14 cellular contexts compared by ENCODE assay signal in genomic region chr1:228370941-228371740, GRCh38. TPM values are rescaled to one million over a fixed set of nuclear protein-coding genes. Genes with fewer than 3 reads are reported as not detected.
DNase-seq lines count a peak whose midpoint lies in the region; ATAC-seq and TF ChIP-seq lines count a peak whose summit lies in the region.
"Had no signal": no experiment of that assay in that cellular context is flagged by ENCODE, and none has a peak within 500 bp of the region (broad histone marks: within the 10 kb centered on the region; RNA-seq: fewer than 3 reads in every experiment).

No MANE protein-coding gene starts in this region.

- H3K27me3 Mint-ChIP-seq in CD14-positive monocyte (ENCODE audit: low read depth in 3 of 3) = peaks cover 1 to 3% (median 3%) of the 10 kb centered on the region in 3 donors

- no peak overlapping the region for H3K4me3 Mint-ChIP-seq in CD14-positive monocyte
- H3K4me3 Mint-ChIP-seq: activated T-cell treated with anti-CD3 and anti-CD28 coated beads, Interleukin-2, amount 50 U/mL, for 72 hours; nephron progenitor cell had no signal

- H3K36me3 ChIP-seq in H7 (replicated peaks; ENCODE audit: control insufficient read depth, insufficient read depth, low read length) = no peaks in the 10 kb centered on the region
- H3K36me3 ChIP-seq: esophagus squamous epithelium had no signal

- no peaks in the 10 kb centered on the region for H3K27me3 ChIP-seq in H7 (ENCODE audit: control insufficient read depth, insufficient read depth, low read length)

- H3K27ac Mint-ChIP-seq in CD14-positive monocyte = no peak overlapping the region
- H3K27ac Mint-ChIP-seq: activated T-cell treated with anti-CD3 and anti-CD28 coated beads, Interleukin-2, amount 50 U/mL, for 72 hours; nephron progenitor cell had no signal

- intact Hi-C loops in CD14-positive monocyte (cut with micrococcal nuclease) = no loop called here

- no peak overlapping the region for H3K4me3 ChIP-seq in H7 (ENCODE audit: insufficient read depth, low read depth, low read length)
- H3K4me3 ChIP-seq: coronary artery, esophagus squamous epithelium had no signal

- no peak for TF ChIP-seq CTCF in CD14-positive monocyte (IDR thresholded peaks at IDR 0.05)

- peaks cover 0 to 2% (median 0%) of the 10 kb centered on the region in 7 donors for H3K9me3 Mint-ChIP-seq in CD14-positive monocyte
- H3K9me3 Mint-ChIP-seq: activated T-cell treated with anti-CD3 and anti-CD28 coated beads, Interleukin-2, amount 50 U/mL, for 72 hours; nephron progenitor cell had no signal

- ATAC-seq in HG03460 (IDR thresholded peaks at IDR 0.05; ENCODE audit: unreplicated experiment) = no peak
- no peak for ATAC-seq in HG03432 (IDR thresholded peaks at IDR 0.05; ENCODE audit: unreplicated experiment)
- no peak for ATAC-seq in HG02571 (IDR thresholded peaks at IDR 0.05; ENCODE audit: unreplicated experiment)
- ATAC-seq: activated T-cell treated with anti-CD3 and anti-CD28 coated beads, Interleukin-2, amount 50 U/mL, for 72 hours had no signal

- DNase-seq in CD14-positive monocyte (ENCODE audit: low spot score) = peak; percentile 48
- peak; percentile 66 for DNase-seq in H7
- peak; percentile 41 for DNase-seq in RPMI8226
- DNase-seq in kidney tubule cell (ENCODE audit: low spot score) = peak; percentile 55
- DNase-seq in GM19238 (ENCODE audit: insufficient read length, low spot score) = no peak
- DNase-seq: activated T-cell treated with anti-CD3 and anti-CD28 coated beads, Interleukin-2, amount 50 U/mL, for 72 hours; esophagus squamous epithelium; hypothalamus; NCI-H187; nephron progenitor cell had no signal

- H3K4me1 Mint-ChIP-seq in CD14-positive monocyte = no peaks in the 10 kb centered on the region

- H3K36me3 Mint-ChIP-seq in CD14-positive monocyte = no peaks in the 10 kb centered on the region

RNA-seq across cellular contexts. Expression of gene TRIM11, which starts 35.5 kb away (rescaled TPM):
- polyA plus RNA-seq in CD14-positive monocyte = 1 to 10 TPM; 9.1 to 9.4 TPM
- 39.0 and 50.2 TPM in 2 replicates for total RNA-seq in H7 (2014; rRNA removed; shearing (Covaris generic))

RNA-seq across cellular contexts. Expression of gene TRIM17, which starts 45.5 kb away (rescaled TPM):
- polyA plus RNA-seq in CD14-positive monocyte = not detected
- total RNA-seq in H7 (2014; rRNA removed; shearing (Covaris generic)) = 4.9 and 5.6 TPM in 2 replicates
